29 cellular contexts compared by ENCODE assay signal in genomic region chr22:46741974-46742519, GRCh38. TPM values are rescaled to one million over a fixed set of nuclear protein-coding genes. Genes with fewer than 3 reads are reported as not detected.
DNase-seq lines count a peak whose midpoint lies in the region; ATAC-seq and TF ChIP-seq lines count a peak whose summit lies in the region.
"Had no signal": no experiment of that assay in that cellular context is flagged by ENCODE, and none has a peak within 500 bp of the region (broad histone marks: within the 10 kb centered on the region; RNA-seq: fewer than 3 reads in every experiment).

No MANE protein-coding gene starts in this region.

- H3K9me2 ChIP-seq in hepatocyte (replicated peaks; ENCODE audit: insufficient read depth): no peaks in the 10 kb centered on the region

- peak overlapping the region; percentile 45 for H3K4me2 ChIP-seq in hepatocyte

- no peaks in the 10 kb centered on the region for H3K9me3 Mint-ChIP-seq in activated T-cell treated with anti-CD3 and anti-CD28 coated beads, Interleukin-2, amount 50 U/mL, for 4 hours
- H3K9me3 Mint-ChIP-seq: CD4-positive, alpha-beta memory T cell; natural killer cell had no signal

- H3K9me3 ChIP-seq in Peyer's patch (no peaks in the 10 kb centered on the region), hepatocyte (ENCODE audit: low read depth) (no peaks in the 10 kb centered on the region), psoas muscle (no peaks in the 10 kb centered on the region)
- H3K9me3 ChIP-seq: esophagus muscularis mucosa, lower lobe of right lung, ovary, SJCRH30, suprapubic skin had no signal

- no peaks in the 10 kb centered on the region for H3K27me3 Mint-ChIP-seq in activated T-cell treated with anti-CD3 and anti-CD28 coated beads, Interleukin-2, amount 50 U/mL, for 4 hours (ENCODE audit: low read depth)
- H3K27me3 Mint-ChIP-seq: CD4-positive, alpha-beta memory T cell had no signal

- peaks cover 10% of the 10 kb centered on the region for H3K4me1 Mint-ChIP-seq in activated T-cell treated with anti-CD3 and anti-CD28 coated beads, Interleukin-2, amount 50 U/mL, for 4 hours (ENCODE audit: low read depth)

- no peaks in the 10 kb centered on the region for H3K27me3 ChIP-seq in Peyer's patch
- no peaks in the 10 kb centered on the region for H3K27me3 ChIP-seq in hepatocyte
- H3K27me3 ChIP-seq in psoas muscle (ENCODE audit: insufficient read depth in 3 of 3, low read length in 2 of 3): no peaks in the 10 kb centered on the region
- H3K27me3 ChIP-seq: ovary, SJCRH30, suprapubic skin had no signal

- no peak for TF ChIP-seq POLR2A in Peyer's patch (IDR thresholded peaks at IDR 0.05)

- WGBS in hepatocyte (ENCODE audit: low lambda C conversion rate, missing lambda C conversion rate): 81% methylated on average over 6 of the region's 6 CpGs
- WGBS in psoas muscle, 3 donors: 82 to 86% (median 85%) methylated on average over 6 of the region's 6 CpGs

- peaks cover 29% of the 10 kb centered on the region for H3K79me2 ChIP-seq in hepatocyte

- no peak overlapping the region for H2AFZ ChIP-seq in hepatocyte

- H3K4me1 ChIP-seq in Peyer's patch (peaks cover 7 to 44% (median 8%) of the 10 kb centered on the region in 4 donors), hepatocyte (ENCODE audit: insufficient read depth) (peaks cover 55% of the 10 kb centered on the region), psoas muscle (peaks cover 35% of the 10 kb centered on the region)

- H3K4me3 ChIP-seq in Peyer's patch (no peak overlapping the region), hepatocyte (no peak overlapping the region), psoas muscle (no peak overlapping the region)
- H3K4me3 ChIP-seq: esophagus muscularis mucosa, lower lobe of right lung, ovary, SJCRH30, suprapubic skin had no signal

- H3K4me3 Mint-ChIP-seq in activated T-cell treated with anti-CD3 and anti-CD28 coated beads, Interleukin-2, amount 50 U/mL, for 4 hours: no peak overlapping the region
- H3K4me3 Mint-ChIP-seq: CD4-positive, alpha-beta memory T cell; H9; natural killer cell had no signal

- H4K20me1 ChIP-seq in hepatocyte (ENCODE audit: insufficient read depth, poor library complexity, severe bottlenecking): peaks cover 5% of the 10 kb centered on the region

- TF ChIP-seq CTCF in Peyer's patch (IDR thresholded peaks at IDR 0.05): peak in 2 of 6 experiments; percentile 9 to 14
- TF ChIP-seq CTCF in hepatocyte (IDR thresholded peaks at IDR 0.05; ENCODE audit: poor library complexity): no peak
- no peak for TF ChIP-seq CTCF in psoas muscle (IDR thresholded peaks at IDR 0.05)

- H3K36me3 ChIP-seq in Peyer's patch (no peaks in the 10 kb centered on the region), hepatocyte (replicated peaks; ENCODE audit: insufficient read depth, low read depth) (no peaks in the 10 kb centered on the region), psoas muscle (ENCODE audit: insufficient read depth in 1 of 2, low read depth in 1 of 2) (no peaks in the 10 kb centered on the region)
- H3K36me3 ChIP-seq: esophagus muscularis mucosa, lower lobe of right lung, ovary, SJCRH30, suprapubic skin, WERI-Rb-1 had no signal

- peak; percentile 19 for DNase-seq in DMS53 (lab: John Stamatoyannopoulos, UW)
- DNase-seq in DMS53 treated with DMSO at 0.1 percent for 48 hours (lab: John Stamatoyannopoulos, UW; ENCODE audit: unreplicated experiment): no peak
- no peak for DNase-seq in Peyer's patch
- no peak for DNase-seq in hepatocyte (ENCODE audit: low spot score)
- DNase-seq in psoas muscle: no peak
- DNase-seq in activated T-cell treated with anti-CD3 and anti-CD28 coated beads, Interleukin-2, amount 50 U/mL, for 4 hours: no peak
- DNase-seq in AG08395 (ENCODE audit: low spot score): no peak
- no peak for DNase-seq in NCI-H748 (lab: John Stamatoyannopoulos, UW; ENCODE audit: unreplicated experiment)
- DNase-seq: 8988T; activated CD4-positive, alpha-beta T cell treated with anti-CD3 and anti-CD28 coated beads for 48 hours; activated effector memory CD4-positive, alpha-beta T cell treated with anti-CD3 and anti-CD28 coated beads, Interleukin-2, amount 50 U/mL, for 16 hours; activated T-cell treated with anti-CD3 and anti-CD28 coated beads for 4 hours; CD4-positive, alpha-beta memory T cell; foreskin fibroblast; H9; head of caudate nucleus; lower lobe of right lung; natural killer cell; NCI-H2081; NK-92 treated with Interleukin-12 subunit alpha and Interleukin-12 subunit beta, amount 100 ng/mL, for 24 hours; ovary; retina; SJCRH30; stimulated activated CD4-positive, alpha-beta T cell treated with anti-CD3 and anti-CD28 coated beads, Interleukin-1b, Interleukin-23, amount 100 ng/mL, for 48 hours; stimulated activated naive CD4-positive, alpha-beta T cell treated with Interleukin-2 at 50 U/mL for 16 hours; SW 1271; WERI-Rb-1 had no signal

- no peaks in the 10 kb centered on the region for H3K36me3 Mint-ChIP-seq in activated T-cell treated with anti-CD3 and anti-CD28 coated beads, Interleukin-2, amount 50 U/mL, for 4 hours (ENCODE audit: insufficient read depth)
- H3K36me3 Mint-ChIP-seq: natural killer cell had no signal

- intact Hi-C loops in psoas muscle (cut with DNase I): no loop called here

- ATAC-seq in psoas muscle: no peak
- no peak for ATAC-seq in activated T-cell treated with anti-CD3 and anti-CD28 coated beads, Interleukin-2, amount 50 U/mL, for 4 hours
- ATAC-seq: natural killer cell had no signal

- peak overlapping the region in 3 of 4 donors; percentile 36 to 94 (median 80) for H3K27ac ChIP-seq in Peyer's patch
- peak overlapping the region; percentile 82 for H3K27ac ChIP-seq in hepatocyte
- H3K27ac ChIP-seq in psoas muscle: peak overlapping the region; percentile 96
- H3K27ac ChIP-seq: esophagus muscularis mucosa, lower lobe of right lung, ovary, SJCRH30, suprapubic skin, WERI-Rb-1 had no signal

RNA-seq across cellular contexts. Expression of gene CERK, which starts 4.0 kb away (rescaled TPM):
- total RNA-seq in Peyer's patch (100 to 1,000 TPM in 1 of 4 donors, 10 to 100 TPM in 3; 89.1 to 131 (median 94.7) TPM), hepatocyte (48.0 and 59.0 TPM in 2 replicates), psoas muscle (10 to 100 TPM; 26.9 to 38.1 (median 33.9) TPM)
- polyA plus RNA-seq in hepatocyte (33.1 and 38.6 TPM in 2 replicates), psoas muscle (10 to 100 TPM; 13.0 to 26.8 (median 24.8) TPM)
- 10 to 100 TPM; 41.4 to 47.3 (median 44.9) TPM for total RNA-seq in activated T-cell treated with anti-CD3 and anti-CD28 coated beads, Interleukin-2, amount 50 U/mL, for 4 hours

RNA-seq across cellular contexts. Expression of gene TBC1D22A, which starts 20.4 kb away (rescaled TPM):
- 10 to 100 TPM; 42.6 to 70.4 (median 55.1) TPM for total RNA-seq in Peyer's patch
- 10.3 and 15.3 TPM in 2 replicates for total RNA-seq in hepatocyte
- 19.8 and 21.7 TPM in 2 replicates for polyA plus RNA-seq in hepatocyte
- total RNA-seq in psoas muscle: 10 to 100 TPM; 15.7 to 25.0 (median 20.6) TPM
- 10 to 100 TPM; 11.7 to 19.0 (median 14.8) TPM for polyA plus RNA-seq in psoas muscle
- 10 to 100 TPM; 29.8 to 31.1 (median 29.9) TPM for total RNA-seq in activated T-cell treated with anti-CD3 and anti-CD28 coated beads, Interleukin-2, amount 50 U/mL, for 4 hours
